Comparison of ENCODE assay signal across 1 cellular context in the genomic region with DNA sequence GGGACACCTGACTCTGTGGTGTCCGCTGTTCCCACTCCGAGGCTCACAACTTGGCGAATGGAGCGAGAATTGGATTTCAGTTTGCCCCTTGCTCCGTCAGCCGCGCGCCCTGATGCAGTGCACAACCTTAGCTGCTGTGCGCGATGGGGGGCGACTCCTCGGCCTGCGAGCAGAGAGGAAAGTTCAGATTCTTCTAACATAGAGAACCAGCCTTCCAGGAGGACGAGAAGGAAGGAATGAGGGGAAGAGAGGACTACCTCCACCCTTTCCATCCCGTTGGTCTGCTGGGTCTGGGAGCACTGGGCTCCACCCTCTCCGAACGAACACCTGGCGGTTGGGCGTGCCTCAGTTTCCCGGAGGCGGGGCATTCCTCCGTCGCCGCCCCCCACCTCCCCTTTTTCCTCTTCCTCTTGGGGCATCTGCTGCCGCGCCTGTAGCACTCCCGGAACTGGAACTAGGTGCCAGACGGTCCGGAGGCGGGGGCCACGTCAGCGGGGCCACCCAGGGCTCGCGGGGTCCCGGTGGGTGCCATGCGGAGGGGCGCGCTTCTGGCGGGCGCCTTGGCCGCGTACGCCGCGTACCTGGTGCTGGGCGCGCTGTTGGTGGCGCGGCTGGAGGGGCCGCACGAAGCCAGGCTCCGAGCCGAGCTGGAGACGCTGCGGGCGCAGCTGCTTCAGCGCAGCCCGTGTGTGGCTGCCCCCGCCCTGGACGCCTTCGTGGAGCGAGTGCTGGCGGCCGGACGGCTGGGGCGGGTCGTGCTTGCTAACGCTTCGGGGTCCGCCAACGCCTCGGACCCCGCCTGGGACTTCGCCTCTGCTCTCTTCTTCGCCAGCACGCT.
TF ChIP-seq lines count a peak whose summit lies in the region.

A gene (plus strand): TSS at position 425 of the 838 bp plus-strand sequence. CDS start 106 bp downstream, at position 531.

TF ChIP-seq in HepG2, 621 proteins besides CTCF, POLR2A, EP300 and RAD21 (continued from another document):
- TF ChIP-seq, protein P1, sequence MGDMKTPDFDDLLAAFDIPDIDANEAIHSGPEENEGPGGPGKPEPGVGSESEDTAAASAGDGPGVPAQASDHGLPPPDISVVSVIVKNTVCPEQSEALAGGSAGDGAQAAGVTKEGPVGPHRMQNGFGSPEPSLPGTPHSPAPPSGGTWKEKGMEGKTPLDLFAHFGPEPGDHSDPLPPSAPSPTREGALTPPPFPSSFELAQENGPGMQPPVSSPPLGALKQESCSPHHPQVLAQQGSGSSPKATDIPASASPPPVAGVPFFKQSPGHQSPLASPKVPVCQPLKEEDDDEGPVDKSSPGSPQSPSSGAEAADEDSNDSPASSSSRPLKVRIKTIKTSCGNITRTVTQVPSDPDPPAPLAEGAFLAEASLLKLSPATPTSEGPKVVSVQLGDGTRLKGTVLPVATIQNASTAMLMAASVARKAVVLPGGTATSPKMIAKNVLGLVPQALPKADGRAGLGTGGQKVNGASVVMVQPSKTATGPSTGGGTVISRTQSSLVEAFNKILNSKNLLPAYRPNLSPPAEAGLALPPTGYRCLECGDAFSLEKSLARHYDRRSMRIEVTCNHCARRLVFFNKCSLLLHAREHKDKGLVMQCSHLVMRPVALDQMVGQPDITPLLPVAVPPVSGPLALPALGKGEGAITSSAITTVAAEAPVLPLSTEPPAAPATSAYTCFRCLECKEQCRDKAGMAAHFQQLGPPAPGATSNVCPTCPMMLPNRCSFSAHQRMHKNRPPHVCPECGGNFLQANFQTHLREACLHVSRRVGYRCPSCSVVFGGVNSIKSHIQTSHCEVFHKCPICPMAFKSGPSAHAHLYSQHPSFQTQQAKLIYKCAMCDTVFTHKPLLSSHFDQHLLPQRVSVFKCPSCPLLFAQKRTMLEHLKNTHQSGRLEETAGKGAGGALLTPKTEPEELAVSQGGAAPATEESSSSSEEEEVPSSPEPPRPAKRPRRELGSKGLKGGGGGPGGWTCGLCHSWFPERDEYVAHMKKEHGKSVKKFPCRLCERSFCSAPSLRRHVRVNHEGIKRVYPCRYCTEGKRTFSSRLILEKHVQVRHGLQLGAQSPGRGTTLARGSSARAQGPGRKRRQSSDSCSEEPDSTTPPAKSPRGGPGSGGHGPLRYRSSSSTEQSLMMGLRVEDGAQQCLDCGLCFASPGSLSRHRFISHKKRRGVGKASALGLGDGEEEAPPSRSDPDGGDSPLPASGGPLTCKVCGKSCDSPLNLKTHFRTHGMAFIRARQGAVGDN (CRISPR knock-in tag; IDR thresholded peaks at IDR 0.05) = peak; percentile 52
- TF ChIP-seq PPARG (CRISPR knock-in tag; conservative IDR thresholded peaks at IDR 0.05) (no peak), HNRNPLL (IDR thresholded peaks at IDR 0.05; ENCODE audit: low read depth, low read length, poor library complexity, severe bottlenecking) (peak; percentile 81), ZNF841 (CRISPR knock-in tag; IDR thresholded peaks at IDR 0.05; ENCODE audit: borderline replicate concordance) (no peak)
- TF ChIP-seq, protein P2, sequence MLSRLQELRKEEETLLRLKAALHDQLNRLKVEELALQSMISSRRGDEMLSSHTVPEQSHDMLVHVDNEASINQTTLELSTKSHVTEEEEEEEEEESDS (CRISPR knock-in tag; IDR thresholded peaks at IDR 0.05; ENCODE audit: borderline replicate concordance) = no peak
- TF ChIP-seq, protein P3, sequence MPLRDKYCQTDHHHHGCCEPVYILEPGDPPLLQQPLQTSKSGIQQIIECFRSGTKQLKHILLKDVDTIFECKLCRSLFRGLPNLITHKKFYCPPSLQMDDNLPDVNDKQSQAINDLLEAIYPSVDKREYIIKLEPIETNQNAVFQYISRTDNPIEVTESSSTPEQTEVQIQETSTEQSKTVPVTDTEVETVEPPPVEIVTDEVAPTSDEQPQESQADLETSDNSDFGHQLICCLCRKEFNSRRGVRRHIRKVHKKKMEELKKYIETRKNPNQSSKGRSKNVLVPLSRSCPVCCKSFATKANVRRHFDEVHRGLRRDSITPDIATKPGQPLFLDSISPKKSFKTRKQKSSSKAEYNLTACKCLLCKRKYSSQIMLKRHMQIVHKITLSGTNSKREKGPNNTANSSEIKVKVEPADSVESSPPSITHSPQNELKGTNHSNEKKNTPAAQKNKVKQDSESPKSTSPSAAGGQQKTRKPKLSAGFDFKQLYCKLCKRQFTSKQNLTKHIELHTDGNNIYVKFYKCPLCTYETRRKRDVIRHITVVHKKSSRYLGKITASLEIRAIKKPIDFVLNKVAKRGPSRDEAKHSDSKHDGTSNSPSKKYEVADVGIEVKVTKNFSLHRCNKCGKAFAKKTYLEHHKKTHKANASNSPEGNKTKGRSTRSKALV (CRISPR knock-in tag; IDR thresholded peaks at IDR 0.05) = peak; percentile 91
